Comparison of ENCODE assay signal across 15 cellular contexts in genomic region chr6:13429406-13429753, GRCh38. TPM values are rescaled to one million over a fixed set of nuclear protein-coding genes. Genes with fewer than 3 reads are reported as not detected.
DNase-seq lines count a peak whose midpoint lies in the region; ATAC-seq, FAIRE-seq and TF ChIP-seq lines count a peak whose summit lies in the region.
"Had no signal": no experiment of that assay in that cellular context is flagged by ENCODE, and none has a peak within 500 bp of the region (broad histone marks: within the 10 kb centered on the region; RNA-seq: fewer than 3 reads in every experiment).

No MANE protein-coding gene starts in this region.

- H3K27me3 ChIP-seq in cardiac muscle cell = no peaks in the 10 kb centered on the region
- no peaks in the 10 kb centered on the region for H3K27me3 ChIP-seq in stomach
- H3K27me3 ChIP-seq: colonic mucosa, hepatocyte, tibial nerve had no signal

- H3K9me3 Mint-ChIP-seq in effector memory CD8-positive, alpha-beta T cell = no peaks in the 10 kb centered on the region

- no peak for DNase-seq in cardiac muscle cell (ENCODE audit: low read depth in 1 of 2, low spot score in 1 of 2)
- no peak for DNase-seq in Right ventricle myocardium inferior (ENCODE audit: missing footprints)
- no peak for DNase-seq in T-helper 17 cell
- no peak for DNase-seq in effector memory CD8-positive, alpha-beta T cell
- no peak for DNase-seq in stomach
- no peak for DNase-seq in NOMO-1 treated with DMSO at 0.1 percent for 48 hours (lab: John Stamatoyannopoulos, UW; ENCODE audit: unreplicated experiment)
- no peak for DNase-seq in GM12892 (ENCODE audit: insufficient read length)
- DNase-seq: anterior cingulate cortex, colonic mucosa, naive B cell, NCI-H1694 treated with DMSO at 0.1 percent for 48 hours, PC-3 had no signal

- H3K4me1 ChIP-seq in cardiac muscle cell (ENCODE audit: low read depth) (peaks cover 53% of the 10 kb centered on the region), stomach (peaks cover 16 to 77% (median 47%) of the 10 kb centered on the region in 4 donors)
- H3K4me1 ChIP-seq: colonic mucosa had no signal

- intact Hi-C loops in Right ventricle myocardium inferior (cut with DNase I) (loop anchor here (10.0 kb wide), 2 partner anchors 95 to 385 kb away; partner anchors contain the start of gene MCUR1), stomach (cut with DNase I; ENCODE audit: low total_unique reads) (no loop called here)

- no peaks in the 10 kb centered on the region for H3K9me3 ChIP-seq in cardiac muscle cell (ENCODE audit: low read depth)
- H3K9me3 ChIP-seq in T-helper 17 cell (ENCODE audit: control insufficient read depth, low read length, poor library complexity, severe bottlenecking) = no peaks in the 10 kb centered on the region
- H3K9me3 ChIP-seq in stomach = no peaks in the 10 kb centered on the region
- H3K9me3 ChIP-seq: colonic mucosa, tibial nerve had no signal

- FAIRE-seq in GM12892 (lab: Jason Lieb, UNC) = no peak

- H3K36me3 ChIP-seq in cardiac muscle cell = no peaks in the 10 kb centered on the region
- no peaks in the 10 kb centered on the region for H3K36me3 ChIP-seq in stomach
- H3K36me3 ChIP-seq: colonic mucosa, tibial nerve had no signal

- H3K27ac ChIP-seq in cardiac muscle cell (peak overlapping the region; percentile 88), stomach (peak overlapping the region in 4 of 5 donors; percentile 56 to 87 (median 61))
- H3K27ac ChIP-seq: colonic mucosa, hepatocyte had no signal

- H3K4me1 Mint-ChIP-seq in T-helper 17 cell = peaks cover 34% of the 10 kb centered on the region
- peaks cover 70 to 85% of the 10 kb centered on the region in 2 donors for H3K4me1 Mint-ChIP-seq in effector memory CD8-positive, alpha-beta T cell (ENCODE audit: low read depth in 2 of 2)

- TF ChIP-seq POLR2A in stomach (IDR thresholded peaks at IDR 0.05) (no peak), GM12892 (IDR thresholded peaks at IDR 0.05; ENCODE audit: low read depth, low read length) (no peak)

- no peaks in the 10 kb centered on the region for H3K36me3 Mint-ChIP-seq in T-helper 17 cell (ENCODE audit: low read depth)
- H3K36me3 Mint-ChIP-seq in effector memory CD8-positive, alpha-beta T cell (ENCODE audit: insufficient read depth) = peaks cover 21% of the 10 kb centered on the region
- H3K36me3 Mint-ChIP-seq: naive B cell had no signal

- H3K4me3 ChIP-seq in cardiac muscle cell = no peak overlapping the region
- H3K4me3 ChIP-seq in stomach = no peak overlapping the region
- H3K4me3 ChIP-seq: colonic mucosa, hepatocyte, tibial nerve had no signal

- H3K4me3 Mint-ChIP-seq in T-helper 17 cell = peak overlapping the region; percentile 19
- H3K4me3 Mint-ChIP-seq in effector memory CD8-positive, alpha-beta T cell = peak overlapping the region in 1 of 2 donors; percentile 75

- no peak for TF ChIP-seq CTCF in cardiac muscle cell (IDR thresholded peaks at IDR 0.05; ENCODE audit: low read depth, low read length)
- TF ChIP-seq CTCF in stomach (IDR thresholded peaks at IDR 0.05) = no peak

- ATAC-seq in Right ventricle myocardium inferior (no peak), T-helper 17 cell (no peak), HG03280 (IDR thresholded peaks at IDR 0.05; ENCODE audit: unreplicated experiment) (no peak)
- no peak for ATAC-seq in effector memory CD8-positive, alpha-beta T cell (replicated peaks)
- ATAC-seq: PC-3 had no signal

- TF ChIP-seq EP300 in stomach (IDR thresholded peaks at IDR 0.05) = no peak

- H3K27me3 Mint-ChIP-seq in T-helper 17 cell = no peaks in the 10 kb centered on the region
- H3K27me3 Mint-ChIP-seq in effector memory CD8-positive, alpha-beta T cell = no peaks in the 10 kb centered on the region
- H3K27me3 Mint-ChIP-seq: naive B cell had no signal

- 71 to 81% (median 78%) methylated on average over 5 of the region's 5 CpGs for WGBS in stomach, 5 donors

- H3K27ac Mint-ChIP-seq in T-helper 17 cell = peak overlapping the region; percentile 72
- H3K27ac Mint-ChIP-seq in effector memory CD8-positive, alpha-beta T cell = peak overlapping the region; percentile 94 to 96

RNA-seq across cellular contexts. Expression of gene GFOD1, which starts 58.0 kb away (rescaled TPM):
- total RNA-seq in cardiac muscle cell (16.2 and 27.4 TPM in 2 replicates), Right ventricle myocardium inferior (38.8 TPM), T-helper 17 cell (1 to 10 TPM; 1.4 to 3.1 TPM), stomach (10 to 100 TPM in 4 of 5 donors, 1 to 10 TPM in 1; 7.6 to 29.4 (median 17.1) TPM)
- polyA plus RNA-seq in cardiac muscle cell (22.7 and 30.5 TPM in 2 replicates), stomach (1 to 10 TPM in 2 of 3 donors, under 1 TPM in 1; 0.76 to 5.3 (median 1.1) TPM)
- 11.2 TPM for polyA plus RNA-seq in GM12892 (2012; ENCODE audit: missing spikeins)
